In the genomic region with DNA sequence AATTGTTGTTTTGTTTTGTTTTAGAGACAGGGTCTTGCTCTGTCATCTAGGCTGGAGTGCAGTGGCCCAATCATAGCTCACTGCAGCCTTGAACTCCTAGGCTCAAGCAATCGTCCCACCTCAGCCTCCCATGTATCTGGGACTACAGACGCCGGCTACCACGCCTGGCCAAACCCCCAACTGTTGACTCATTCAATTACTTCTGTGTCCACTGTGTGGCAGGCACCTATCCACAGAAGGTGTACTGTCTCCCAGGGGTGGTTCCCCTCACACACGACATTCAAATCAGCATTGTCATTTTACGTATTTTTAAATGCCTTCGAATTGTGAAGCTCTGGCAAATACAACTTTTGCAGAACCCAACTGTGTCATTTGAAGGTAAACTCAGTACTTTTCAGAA, we compare ENCODE assay signal across 27 cellular contexts.
"Had no signal": no experiment of that assay in that cellular context is flagged by ENCODE, and none has a peak within 500 bp of the region (broad histone marks: within the 10 kb centered on the region; RNA-seq: fewer than 3 reads in every experiment).

No MANE protein-coding gene starts in this region.

- H3K27ac Mint-ChIP-seq: mesothelial cell of epicardium; naive thymus-derived CD8-positive, alpha-beta T cell; stimulated activated effector memory CD8-positive, alpha-beta T cell treated with anti-CD3 and anti-CD28 coated beads, Interleukin-12 subunit alpha, Interleukin-12 subunit beta, amount 100 ng/mL, for 72 hours; stimulated activated naive CD8-positive, alpha-beta T cell treated with anti-CD3 and anti-CD28 coated beads, Interleukin-15, Interleukin-2, amounts not matched to agents 100 ng/mL and 50 ng/mL, for 24 hours had no signal

- H3K79me2 ChIP-seq: hepatocyte had no signal

- H3K4me1 Mint-ChIP-seq: stimulated activated effector memory CD8-positive, alpha-beta T cell treated with anti-CD3 and anti-CD28 coated beads, Interleukin-12 subunit alpha, Interleukin-12 subunit beta, amount 100 ng/mL, for 72 hours had no signal

- FAIRE-seq: endothelial cell of umbilical vein, kidney, pancreas, urothelium cell line had no signal

- H3K36me3 ChIP-seq: gastroesophageal sphincter, heart left ventricle, pancreas, right atrium auricular region, sigmoid colon, thoracic aorta, tibial nerve, upper lobe of left lung had no signal

- H3K4me3 Mint-ChIP-seq: mesothelial cell of epicardium; naive thymus-derived CD8-positive, alpha-beta T cell; stimulated activated effector memory CD8-positive, alpha-beta T cell treated with anti-CD3 and anti-CD28 coated beads, Interleukin-12 subunit alpha, Interleukin-12 subunit beta, amount 100 ng/mL, for 72 hours; stimulated activated naive CD8-positive, alpha-beta T cell treated with anti-CD3 and anti-CD28 coated beads, Interleukin-15, Interleukin-2, amounts not matched to agents 100 ng/mL and 50 ng/mL, for 24 hours had no signal

- H3K36me3 Mint-ChIP-seq: mesothelial cell of epicardium; naive thymus-derived CD8-positive, alpha-beta T cell; stimulated activated effector memory CD8-positive, alpha-beta T cell treated with anti-CD3 and anti-CD28 coated beads, Interleukin-12 subunit alpha, Interleukin-12 subunit beta, amount 100 ng/mL, for 72 hours had no signal

- H3K27ac ChIP-seq: esophagus muscularis mucosa, foreskin keratinocyte, gastroesophageal sphincter, heart left ventricle, hepatocyte, pancreas, right atrium auricular region, sigmoid colon, thoracic aorta, tibial nerve, upper lobe of left lung had no signal

- H3K9me3 ChIP-seq: esophagus muscularis mucosa, gastroesophageal sphincter, heart left ventricle, mucosa of descending colon, pancreas, right atrium auricular region, sigmoid colon, thoracic aorta, tibial nerve, upper lobe of left lung had no signal

- DNase-seq: cortex of kidney; dorsolateral prefrontal cortex; effector CD8-positive, alpha-beta T cell; foreskin keratinocyte; heart left ventricle; kidney; mesenchymal stem cell; mucosa of descending colon; naive thymus-derived CD8-positive, alpha-beta T cell; occipital lobe; pancreas; sigmoid colon; stimulated activated CD4-positive, alpha-beta T cell treated with anti-CD3 and anti-CD28 coated beads, Interleukin-2, amount 100 ng/mL, for 24 hours; stimulated activated CD4-positive, alpha-beta T cell treated with anti-CD3 and anti-CD28 coated beads, Interleukin-4, amount 100 ng/mL, for 24 hours; upper lobe of left lung had no signal

- H3K4me3 ChIP-seq: esophagus muscularis mucosa, gastroesophageal sphincter, heart left ventricle, hepatocyte, mucosa of descending colon, pancreas, right atrium auricular region, sigmoid colon, thoracic aorta, tibial nerve, upper lobe of left lung had no signal

- H3K9me3 Mint-ChIP-seq: mesothelial cell of epicardium; naive thymus-derived CD8-positive, alpha-beta T cell; stimulated activated effector memory CD8-positive, alpha-beta T cell treated with anti-CD3 and anti-CD28 coated beads, Interleukin-12 subunit alpha, Interleukin-12 subunit beta, amount 100 ng/mL, for 72 hours; stimulated activated naive CD8-positive, alpha-beta T cell treated with anti-CD3 and anti-CD28 coated beads, Interleukin-15, Interleukin-2, amounts not matched to agents 100 ng/mL and 50 ng/mL, for 24 hours had no signal

- H2AFZ ChIP-seq: hepatocyte had no signal

- H3K4me2 ChIP-seq: hepatocyte had no signal

- H3K27me3 ChIP-seq: dorsolateral prefrontal cortex, esophagus muscularis mucosa, foreskin keratinocyte, gastroesophageal sphincter, heart left ventricle, hepatocyte, pancreas, right atrium auricular region, sigmoid colon, tibial nerve, upper lobe of left lung had no signal

- H3K4me1 ChIP-seq: foreskin keratinocyte, gastroesophageal sphincter, sigmoid colon had no signal

- H3K27me3 Mint-ChIP-seq: stimulated activated naive CD8-positive, alpha-beta T cell treated with anti-CD3 and anti-CD28 coated beads, Interleukin-15, Interleukin-2, amounts not matched to agents 100 ng/mL and 50 ng/mL, for 24 hours had no signal

- ATAC-seq: foreskin keratinocyte; gastroesophageal sphincter; heart left ventricle; left lobe of liver; mucosa of descending colon; naive thymus-derived CD8-positive, alpha-beta T cell; pancreas; stimulated activated effector memory CD8-positive, alpha-beta T cell treated with anti-CD3 and anti-CD28 coated beads, Interleukin-12 subunit alpha, Interleukin-12 subunit beta, amount 100 ng/mL, for 72 hours had no signal
